17 cellular contexts compared by ENCODE assay signal in genomic region chr10:53990799-53991238, GRCh38.
DNase-seq lines count a peak whose midpoint lies in the region; ATAC-seq, FAIRE-seq and TF ChIP-seq lines count a peak whose summit lies in the region.
"Had no signal": no experiment of that assay in that cellular context is flagged by ENCODE, and none has a peak within 500 bp of the region (broad histone marks: within the 10 kb centered on the region; RNA-seq: fewer than 3 reads in every experiment).

No MANE protein-coding gene starts in this region.

- H3K36me3 Mint-ChIP-seq in stimulated activated memory B cell treated with anti-CD40 and anti-IgM and Interleukin-4, amounts not matched to agents 10 μg/mL and 1 μg/mL and 100 μg/mL, for 72 hours: no peaks in the 10 kb centered on the region
- H3K36me3 Mint-ChIP-seq: CD8-positive, alpha-beta T cell had no signal

- H3K4me1 ChIP-seq in heart right ventricle: no peaks in the 10 kb centered on the region
- no peaks in the 10 kb centered on the region for H3K4me1 ChIP-seq in kidney (ENCODE audit: control insufficient read depth in 1 of 2, insufficient read depth in 1 of 2, low read depth in 1 of 2, low read length in 2 of 2)
- H3K4me1 ChIP-seq: BLaER1 treated with 17β-estradiol and CSF1 and Interleukin-3, amounts not matched to agents 10 nM and 100 nM had no signal

- H3K27me3 ChIP-seq in heart right ventricle: no peaks in the 10 kb centered on the region
- H3K27me3 ChIP-seq: BLaER1 treated with 17β-estradiol and CSF1 and Interleukin-3, amounts not matched to agents 10 nM and 100 nM had no signal

- no peak overlapping the region for H3K9ac ChIP-seq in kidney (ENCODE audit: low read length in 2 of 2)
- H3K9ac ChIP-seq: BLaER1 treated with 17β-estradiol and CSF1 and Interleukin-3, amounts not matched to agents 10 nM and 100 nM had no signal

- H3K4me3 Mint-ChIP-seq in stimulated activated memory B cell treated with anti-CD40 and anti-IgM and Interleukin-4, amounts not matched to agents 10 μg/mL and 1 μg/mL and 100 μg/mL, for 72 hours: no peak overlapping the region
- H3K4me3 Mint-ChIP-seq: B cell; CD8-positive, alpha-beta T cell; HFFc6 had no signal

- H3K9me3 ChIP-seq in heart right ventricle (peaks cover 0 to 5% (median 0%) of the 10 kb centered on the region in 11 donors), kidney (ENCODE audit: control insufficient read depth in 1 of 2, low read length in 2 of 2) (no peaks in the 10 kb centered on the region)

- TF ChIP-seq CTCF in heart right ventricle (IDR thresholded peaks at IDR 0.05) (no peak), kidney (IDR thresholded peaks at IDR 0.05; ENCODE audit: borderline replicate concordance, extremely low read depth, insufficient read depth) (no peak)

- H3K27ac ChIP-seq in heart right ventricle: no peak overlapping the region
- no peak overlapping the region for H3K27ac ChIP-seq in kidney (ENCODE audit: low read depth in 2 of 2, low read length in 2 of 2)
- H3K27ac ChIP-seq: BLaER1 treated with 17β-estradiol and CSF1 and Interleukin-3, amounts not matched to agents 10 nM and 100 nM; HL-60 had no signal

- FAIRE-seq in kidney (lab: Jason Lieb, UNC): no peak

- 94 to 98% methylated on average over 24 to 28 of the region's 28 CpGs for WGBS in heart right ventricle, 2 donors

- DNase-seq in left ventricle myocardium superior (peak; percentile 20), heart right ventricle (no peak), kidney (peak; percentile 66), NCI-H2029 treated with DMSO at 0.1 percent for 48 hours (lab: John Stamatoyannopoulos, UW) (no peak), OCI-M2 (lab: John Stamatoyannopoulos, UW; ENCODE audit: unreplicated experiment) (no peak)
- DNase-seq: Calu3; CD8-positive, alpha-beta T cell; DMS79 treated with DMSO at 0.1 percent for 48 hours; GF-D8; GOT3; H7; HFFc6 had no signal

- no peaks in the 10 kb centered on the region for H3K27me3 Mint-ChIP-seq in stimulated activated memory B cell treated with anti-CD40 and anti-IgM and Interleukin-4, amounts not matched to agents 10 μg/mL and 1 μg/mL and 100 μg/mL, for 72 hours
- H3K27me3 Mint-ChIP-seq: B cell had no signal

- intact Hi-C loops in left ventricle myocardium superior (cut with micrococcal nuclease): no loop called here
- intact Hi-C loops in heart right ventricle (cut with DNase I): no loop called here
- intact Hi-C loops in kidney (cut with DNase I): no loop called here

- H3K36me3 ChIP-seq in heart right ventricle (no peaks in the 10 kb centered on the region), kidney (ENCODE audit: control insufficient read depth in 1 of 2, insufficient read depth in 2 of 2, low read length in 2 of 2) (no peaks in the 10 kb centered on the region)
- H3K36me3 ChIP-seq: BLaER1 treated with 17β-estradiol and CSF1 and Interleukin-3, amounts not matched to agents 10 nM and 100 nM had no signal

- H3K4me1 Mint-ChIP-seq in stimulated activated memory B cell treated with anti-CD40 and anti-IgM and Interleukin-4, amounts not matched to agents 10 μg/mL and 1 μg/mL and 100 μg/mL, for 72 hours: no peaks in the 10 kb centered on the region
- H3K4me1 Mint-ChIP-seq: B cell had no signal

- ATAC-seq in left ventricle myocardium superior (no peak), heart right ventricle (no peak)
- ATAC-seq in stimulated activated memory B cell treated with anti-CD40 and anti-IgM and Interleukin-4, amounts not matched to agents 10 μg/mL and 1 μg/mL and 100 μg/mL, for 72 hours: peak; percentile 51
- ATAC-seq: CD8-positive, alpha-beta T cell; HCT116 had no signal

- H3K27ac Mint-ChIP-seq in stimulated activated memory B cell treated with anti-CD40 and anti-IgM and Interleukin-4, amounts not matched to agents 10 μg/mL and 1 μg/mL and 100 μg/mL, for 72 hours: no peak overlapping the region
- H3K27ac Mint-ChIP-seq: B cell; CD8-positive, alpha-beta T cell; HFFc6 had no signal

- no peak overlapping the region for H3K4me3 ChIP-seq in heart right ventricle
- H3K4me3 ChIP-seq in kidney (ENCODE audit: low read length in 2 of 2): no peak overlapping the region
- H3K4me3 ChIP-seq: BLaER1 treated with 17β-estradiol and CSF1 and Interleukin-3, amounts not matched to agents 10 nM and 100 nM had no signal

- H3K9me3 Mint-ChIP-seq in stimulated activated memory B cell treated with anti-CD40 and anti-IgM and Interleukin-4, amounts not matched to agents 10 μg/mL and 1 μg/mL and 100 μg/mL, for 72 hours: peaks cover 2% of the 10 kb centered on the region

Comparison
In these comparisons a context has a peak if more than half of its experiments do, and no peak if none do; other contexts are left out.
1. DNase-seq: peak in left ventricle myocardium superior (single experiment) and kidney (single experiment); none in heart right ventricle (0 of 2), NCI-H2029 treated with DMSO at 0.1 percent for 48 hours (single experiment) and OCI-M2 (single experiment).